In genomic region chr12:120705618-120706017, GRCh38 we compare ENCODE assay signal across 19 cellular contexts.
"Had no signal": no experiment of that assay in that cellular context is flagged by ENCODE, and none has a peak within 500 bp of the region (broad histone marks: within the 10 kb centered on the region; RNA-seq: fewer than 3 reads in every experiment).

No MANE protein-coding gene starts in this region.

- H3K36me3 ChIP-seq: colonic mucosa had no signal

- H3K27ac ChIP-seq: colonic mucosa, epithelial cell of prostate, gastroesophageal sphincter, sigmoid colon, thoracic aorta had no signal

- DNase-seq: activated CD4-positive, alpha-beta T cell treated with anti-CD3 and anti-CD28 coated beads, Interleukin-2, amount 50 U/mL, for 4 hours; activated CD8-positive, alpha-beta memory T cell treated with anti-CD3 and anti-CD28 coated beads, Interleukin-2, amount 50 U/mL, for 48 hours; activated naive CD4-positive, alpha-beta T cell treated with anti-CD3 and anti-CD28 coated beads for 36 hours; activated T-cell treated with anti-CD3 and anti-CD28 coated beads, Interleukin-2, amount 50 U/mL, for 48 hours; amygdala; colonic mucosa; head of caudate nucleus; hypothalamus; naive thymus-derived CD4-positive, alpha-beta T cell; posterior cingulate gyrus; sigmoid colon; stimulated activated CD4-positive, alpha-beta T cell treated with anti-CD3 and anti-CD28 coated beads, Interleukin-15, amount 100 ng/mL, for 24 hours; stimulated activated naive CD4-positive, alpha-beta T cell; T-helper 1 cell had no signal

- ATAC-seq: gastroesophageal sphincter; naive thymus-derived CD4-positive, alpha-beta T cell had no signal

- H3K9me3 ChIP-seq: colonic mucosa, gastroesophageal sphincter, sigmoid colon, thoracic aorta had no signal

- H3K27me3 ChIP-seq: colonic mucosa, gastroesophageal sphincter, sigmoid colon had no signal

- H3K4me3 ChIP-seq: colonic mucosa, gastroesophageal sphincter, lung, sigmoid colon, smooth muscle cell, thoracic aorta had no signal
